Comparison of ENCODE assay signal across 8 cellular contexts in genomic region chr3:184298759-184299487, GRCh38. TPM values are rescaled to one million over a fixed set of nuclear protein-coding genes. Genes with fewer than 3 reads are reported as not detected.
A peak's percentile ranks its signal among the peaks of the same experiment; 100 is the strongest.
DNase-seq lines count a peak whose midpoint lies in the region; ATAC-seq and TF ChIP-seq lines count a peak whose summit lies in the region.

PSMD2 (plus strand) TSS chr3:184299241; CDS start chr3:184299267, 26 bp downstream.

- no peaks in the 10 kb centered on the region for H3K9me2 ChIP-seq in SU-DHL-6 (replicated peaks; ENCODE audit: insufficient read depth, low read length)

- H3K27ac ChIP-seq in SU-DHL-6 (ENCODE audit: low read depth, low read length) = peak within 1 kb of the TSS; percentile 56
- H3K27ac ChIP-seq in thoracic aorta = peak within 1 kb of the TSS; percentile 72 to 76

- H3K36me3 ChIP-seq in SU-DHL-6 (ENCODE audit: low read length) (peaks cover 7% of the 10 kb centered on the region; the same call in 1 of the 2 replicates), thoracic aorta (peaks cover 29% of the 10 kb centered on the region)

- POLR2A ChIA-PET in activated naive CD8-positive, alpha-beta T cell treated with anti-CD3 and anti-CD28 coated beads, Interleukin-2, amount 10 ng/mL, durations not matched to agents 7 days and 5 days (lab: Charles Lee) = interaction anchor here (1.4 kb wide), 1 partner anchor 63 kb away, joined by 5 read pairs; no protein-coding TSS in a partner anchor

- peak within 1 kb of the TSS; percentile 85 for H3K4me2 ChIP-seq in SU-DHL-6 (ENCODE audit: low read depth, low read length, poor library complexity, severe bottlenecking)

- peak; percentile 95 to 99 (median 99) for DNase-seq in NCI-H1417 (lab: John Stamatoyannopoulos, UW)
- DNase-seq in activated naive CD8-positive, alpha-beta T cell treated with anti-CD3 and anti-CD28 coated beads, Interleukin-2, amount 10 ng/mL, durations not matched to agents 7 days and 5 days = peak; percentile 98
- peak; percentile 94 to 99 (median 98) for DNase-seq in head of caudate nucleus
- peak; percentile 99 for DNase-seq in osteocyte (ENCODE audit: extremely low spot score, unreplicated experiment)
- DNase-seq in thoracic aorta (ENCODE audit: low spot score) = peak; percentile 88

- peaks cover 16% of the 10 kb centered on the region for H3K79me2 ChIP-seq in SU-DHL-6 (ENCODE audit: insufficient read depth, low read length)

- H3K27me3 ChIP-seq in SU-DHL-6 (ENCODE audit: low read length) = no peaks in the 10 kb centered on the region
- H3K27me3 ChIP-seq in thoracic aorta (replicated peaks; ENCODE audit: insufficient read depth) = no peaks in the 10 kb centered on the region

- no peaks in the 10 kb centered on the region for H3F3A ChIP-seq in SU-DHL-6 (ENCODE audit: insufficient read depth)

- H3K36me3 Mint-ChIP-seq in activated naive CD8-positive, alpha-beta T cell treated with anti-CD3 and anti-CD28 coated beads, Interleukin-2, amount 10 ng/mL, durations not matched to agents 7 days and 5 days = peaks cover 12% of the 10 kb centered on the region
- peaks cover 26% of the 10 kb centered on the region for H3K36me3 Mint-ChIP-seq in osteocyte (ENCODE audit: unreplicated experiment)

- H3K27ac Mint-ChIP-seq in activated naive CD8-positive, alpha-beta T cell treated with anti-CD3 and anti-CD28 coated beads, Interleukin-2, amount 10 ng/mL, durations not matched to agents 7 days and 5 days = peak within 1 kb of the TSS; percentile 82
- peak within 1 kb of the TSS; percentile 85 for H3K27ac Mint-ChIP-seq in osteocyte (ENCODE audit: unreplicated experiment)

- intact Hi-C loops in head of caudate nucleus (cut with DNase I) = loop anchor here (1.0 kb wide), 1 partner anchor 113 kb away; the partner anchor contains the start of gene ABCF3

- TF ChIP-seq CTCF in GM12875 (IDR thresholded peaks at IDR 0.05; ENCODE audit: borderline replicate concordance, insufficient read depth, low read depth, low read length) (no peak), SU-DHL-6 (IDR thresholded peaks at IDR 0.05; ENCODE audit: insufficient read depth, low read length, poor library complexity, severe bottlenecking) (no peak), osteocyte (IDR thresholded peaks at IDR 0.05) (no peak), thoracic aorta (IDR thresholded peaks at IDR 0.05) (no peak)

- peaks cover 13 to 17% of the 10 kb centered on the region in 2 donors for H3K4me1 ChIP-seq in thoracic aorta (ENCODE audit: control insufficient read depth in 1 of 2, low read depth in 2 of 2)

- H3K4me1 Mint-ChIP-seq in activated naive CD8-positive, alpha-beta T cell treated with anti-CD3 and anti-CD28 coated beads, Interleukin-2, amount 10 ng/mL, durations not matched to agents 7 days and 5 days = peaks cover 21% of the 10 kb centered on the region
- peaks cover 16% of the 10 kb centered on the region for H3K4me1 Mint-ChIP-seq in osteocyte (ENCODE audit: unreplicated experiment)

- no peaks in the 10 kb centered on the region for H3K9me3 Mint-ChIP-seq in activated naive CD8-positive, alpha-beta T cell treated with anti-CD3 and anti-CD28 coated beads, Interleukin-2, amount 10 ng/mL, durations not matched to agents 7 days and 5 days
- no peaks in the 10 kb centered on the region for H3K9me3 Mint-ChIP-seq in osteocyte (ENCODE audit: unreplicated experiment)

- H3K4me3 ChIP-seq in GM12875 (ENCODE audit: low read depth, low read length) (peak within 1 kb of the TSS; percentile 96), SU-DHL-6 (ENCODE audit: insufficient read depth, low read length, poor library complexity, severe bottlenecking) (peak within 1 kb of the TSS; percentile 89), thoracic aorta (peak within 1 kb of the TSS; percentile 92)

- peak within 1 kb of the TSS; percentile 72 for H2AFZ ChIP-seq in SU-DHL-6 (ENCODE audit: low read depth, low read length, severe bottlenecking)

- ATAC-seq in HG02763 (IDR thresholded peaks at IDR 0.05; ENCODE audit: unreplicated experiment) (peak; percentile 94), thoracic aorta (ENCODE audit: insufficient number of reproducible peaks, low FRiP score, low read depth) (peak; percentile 93)
- ATAC-seq in activated naive CD8-positive, alpha-beta T cell treated with anti-CD3 and anti-CD28 coated beads, Interleukin-2, amount 10 ng/mL, durations not matched to agents 7 days and 5 days (ENCODE audit: low read depth) = peak; percentile 96

- H3K9ac ChIP-seq in SU-DHL-6 (ENCODE audit: low read length) = peak within 1 kb of the TSS; percentile 92

- peak within 1 kb of the TSS; percentile 92 for H3K4me3 Mint-ChIP-seq in activated naive CD8-positive, alpha-beta T cell treated with anti-CD3 and anti-CD28 coated beads, Interleukin-2, amount 10 ng/mL, durations not matched to agents 7 days and 5 days
- peak within 1 kb of the TSS; percentile 92 for H3K4me3 Mint-ChIP-seq in osteocyte (ENCODE audit: unreplicated experiment)

- no peaks in the 10 kb centered on the region for H4K20me1 ChIP-seq in SU-DHL-6 (ENCODE audit: low read depth, low read length)

- no peaks in the 10 kb centered on the region for H3K9me3 ChIP-seq in SU-DHL-6 (ENCODE audit: insufficient read depth, low read length)
- no peaks in the 10 kb centered on the region for H3K9me3 ChIP-seq in thoracic aorta

- peaks cover 4% of the 10 kb centered on the region for H3K27me3 Mint-ChIP-seq in activated naive CD8-positive, alpha-beta T cell treated with anti-CD3 and anti-CD28 coated beads, Interleukin-2, amount 10 ng/mL, durations not matched to agents 7 days and 5 days
- H3K27me3 Mint-ChIP-seq in osteocyte (ENCODE audit: unreplicated experiment) = peaks cover 6% of the 10 kb centered on the region

RNA-seq across cellular contexts. Expression of gene PSMD2, which starts in this region (rescaled TPM):
- 100 to 1,000 TPM; 171 to 172 TPM for total RNA-seq in activated naive CD8-positive, alpha-beta T cell treated with anti-CD3 and anti-CD28 coated beads, Interleukin-2, amount 10 ng/mL, durations not matched to agents 7 days and 5 days
- total RNA-seq in osteocyte (222 and 239 TPM in 2 replicates), thoracic aorta (100 to 1,000 TPM; 160 to 213 TPM)

Comparison
In these comparisons a context has a peak if more than half of its experiments do, and no peak if none do; other contexts are left out.
1. Peak in every context shown above with its lines: DNase-seq, ATAC-seq, H3K4me3 ChIP-seq and H3K27ac ChIP-seq.